Comparison of ENCODE assay signal across 16 cellular contexts in genomic region chr1:246300653-246301549, GRCh38.
A peak's percentile ranks its signal among the peaks of the same experiment; 100 is the strongest.
DNase-seq lines count a peak whose midpoint lies in the region; ATAC-seq and TF ChIP-seq lines count a peak whose summit lies in the region.
"Had no signal": no experiment of that assay in that cellular context is flagged by ENCODE, and none has a peak within 500 bp of the region (broad histone marks: within the 10 kb centered on the region; RNA-seq: fewer than 3 reads in every experiment).

No MANE protein-coding gene starts in this region.

- H3K9me3 ChIP-seq in prostate gland (no peaks in the 10 kb centered on the region), T-helper 17 cell (ENCODE audit: control insufficient read depth, low read length, poor library complexity, severe bottlenecking) (no peaks in the 10 kb centered on the region)
- H3K9me3 ChIP-seq: BLaER1 had no signal

- intact Hi-C loops in left colon (cut with DNase I, micrococcal nuclease) (no loop called here), prostate gland (cut with DNase I) (no loop called here)

- H3K4me3 Mint-ChIP-seq in T-helper 17 cell = no peak overlapping the region
- H3K4me3 Mint-ChIP-seq: CD8-positive, alpha-beta memory T cell; HFFc6 had no signal

- H3K4me1 ChIP-seq in prostate gland (replicated peaks) = peaks cover 9% of the 10 kb centered on the region
- H3K4me1 ChIP-seq: BLaER1 had no signal

- no peaks in the 10 kb centered on the region for H3K36me3 Mint-ChIP-seq in T-helper 17 cell (ENCODE audit: low read depth)

- H3K36me3 ChIP-seq in prostate gland = no peaks in the 10 kb centered on the region

- H3K27ac ChIP-seq in VCaP = peak overlapping the region; percentile 91
- H3K27ac ChIP-seq in prostate gland = no peak overlapping the region
- H3K27ac ChIP-seq: BLaER1, PC-9 had no signal

- peaks cover 4% of the 10 kb centered on the region for H3K4me1 Mint-ChIP-seq in T-helper 17 cell
- H3K4me1 Mint-ChIP-seq: CD8-positive, alpha-beta memory T cell had no signal

- no peak overlapping the region for H3K27ac Mint-ChIP-seq in T-helper 17 cell
- H3K27ac Mint-ChIP-seq: CD8-positive, alpha-beta memory T cell had no signal

- peak; percentile 37 for ATAC-seq in left colon
- no peak for ATAC-seq in T-helper 17 cell
- no peak for ATAC-seq in HG02759 (IDR thresholded peaks at IDR 0.05; ENCODE audit: unreplicated experiment)

- TF ChIP-seq CTCF in LNCaP clone FGC (IDR thresholded peaks at IDR 0.05; ENCODE audit: control insufficient read depth, extremely low read depth, insufficient read depth) (no peak), VCaP (conservative IDR thresholded peaks at IDR 0.05) (no peak), prostate gland (IDR thresholded peaks at IDR 0.05) (no peak)

- H3K4me3 ChIP-seq in LNCaP clone FGC (ENCODE audit: low read depth, low read length) (no peak overlapping the region), prostate gland (no peak overlapping the region)
- H3K4me3 ChIP-seq: BLaER1, PC-9 had no signal

- TF ChIP-seq POLR2A in prostate gland (IDR thresholded peaks at IDR 0.05) = no peak

- 29% methylated on average over 6 of the region's 6 CpGs for WGBS in prostate gland

- DNase-seq in LNCaP clone FGC (ENCODE audit: low read depth) = peak; percentile 98
- DNase-seq in left colon = no peak
- DNase-seq in prostate gland (ENCODE audit: low spot score) = peak; percentile 24
- DNase-seq in T-helper 17 cell = no peak
- DNase-seq in NCI-H774 (lab: John Stamatoyannopoulos, UW) = no peak
- DNase-seq: CD8-positive, alpha-beta memory T cell; HFFc6; Karpas-422; NCI-H1417; NCI-H2081; NCI-H2227 treated with DMSO at 0.1 percent for 48 hours; NCI-H524 treated with DMSO at 0.1 percent for 48 hours; PC-9 had no signal

- H3K27me3 Mint-ChIP-seq in T-helper 17 cell = no peaks in the 10 kb centered on the region
- H3K27me3 Mint-ChIP-seq: CD8-positive, alpha-beta memory T cell had no signal

- H3K27me3 ChIP-seq in prostate gland (replicated peaks; ENCODE audit: insufficient read depth) = no peaks in the 10 kb centered on the region
- H3K27me3 ChIP-seq: BLaER1 had no signal

Comparison
In these comparisons a context has a peak if more than half of its experiments do, and no peak if none do; other contexts are left out.
1. DNase-seq: peak in LNCaP clone FGC (single experiment) and prostate gland (single experiment); none in left colon (0 of 2), T-helper 17 cell (0 of 3) and NCI-H774 (single experiment).